In genomic region chr1:53639996-53640695, GRCh38 we compare ENCODE assay signal across 25 cellular contexts.
DNase-seq lines count a peak whose midpoint lies in the region; ATAC-seq and TF ChIP-seq lines count a peak whose summit lies in the region.
"Had no signal": no experiment of that assay in that cellular context is flagged by ENCODE, and none has a peak within 500 bp of the region (broad histone marks: within the 10 kb centered on the region; RNA-seq: fewer than 3 reads in every experiment).

No MANE protein-coding gene starts in this region.

- H3K9me3 Mint-ChIP-seq in neural progenitor cell (no peaks in the 10 kb centered on the region), type B pancreatic cell (no peaks in the 10 kb centered on the region), progenitor cell of endocrine pancreas (ENCODE audit: low read depth) (no peaks in the 10 kb centered on the region)
- H3K9me3 Mint-ChIP-seq: activated T-cell treated with anti-CD3 and anti-CD28 coated beads, Interleukin-2, amount 50 U/mL, for 24 hours; H9; memory B cell had no signal

- H3K27me3 ChIP-seq in right cardiac atrium (ENCODE audit: control insufficient read depth, insufficient read depth) (no peaks in the 10 kb centered on the region), RWPE2 (ENCODE audit: insufficient read depth, poor library complexity, severe bottlenecking) (no peaks in the 10 kb centered on the region), neural progenitor cell (no peaks in the 10 kb centered on the region)
- H3K27me3 ChIP-seq: BE2C, breast epithelium, neutrophil had no signal

- peaks cover 4% of the 10 kb centered on the region for H3K27me3 Mint-ChIP-seq in neural progenitor cell (ENCODE audit: insufficient read depth, low read depth)
- peaks cover 5% of the 10 kb centered on the region for H3K27me3 Mint-ChIP-seq in type B pancreatic cell
- peaks cover 8% of the 10 kb centered on the region for H3K27me3 Mint-ChIP-seq in progenitor cell of endocrine pancreas

- no peaks in the 10 kb centered on the region for H3F3A ChIP-seq in neural progenitor cell (ENCODE audit: low read depth)

- intact Hi-C loops in Right ventricle myocardium inferior (cut with DNase I) (no loop called here), right cardiac atrium (cut with DNase I) (loop anchor here in 1 of 4 donors (5.0 kb wide), 1 partner anchor 333 kb away; no protein-coding TSS in a partner anchor)

- no peaks in the 10 kb centered on the region for H3K79me2 ChIP-seq in neural progenitor cell (ENCODE audit: low read depth)

- peak; percentile 21 for DNase-seq in Right ventricle myocardium inferior (ENCODE audit: missing footprints)
- no peak for DNase-seq in right cardiac atrium
- DNase-seq in RWPE2 (ENCODE audit: low spot score) = peak; percentile 26
- no peak for DNase-seq in neural progenitor cell (ENCODE audit: low spot score)
- peak; percentile 57 for DNase-seq in type B pancreatic cell (ENCODE audit: extremely low spot score, unreplicated experiment)
- no peak for DNase-seq in progenitor cell of endocrine pancreas (ENCODE audit: low spot score, unreplicated experiment)
- DNase-seq in T-helper 2 cell = no peak
- DNase-seq: activated CD8-positive, alpha-beta memory T cell treated with anti-CD3 and anti-CD28 coated beads for 24 hours; activated naive CD4-positive, alpha-beta T cell; activated T-cell treated with anti-CD3 and anti-CD28 coated beads, Interleukin-2, amount 50 U/mL, for 24 hours; amniotic stem cell; BE2C; effector CD8-positive, alpha-beta T cell; H9; NCI-H1105 treated with DMSO at 0.1 percent for 48 hours; NCI-H2029; NCI-H2227 treated with DMSO at 0.1 percent for 48 hours; trophoblast cell had no signal

- no peak overlapping the region for H3K4me2 ChIP-seq in neural progenitor cell
- H3K4me2 ChIP-seq: smooth muscle cell had no signal

- no peak overlapping the region for H2AFZ ChIP-seq in neural progenitor cell (replicated peaks)

- H3K9ac ChIP-seq in neural progenitor cell = no peak overlapping the region

- H4K20me1 ChIP-seq in neural progenitor cell (ENCODE audit: low read depth) = no peaks in the 10 kb centered on the region

- H3K27ac ChIP-seq in right cardiac atrium (ENCODE audit: low read length) (no peak overlapping the region), RWPE2 (ENCODE audit: poor library complexity, severe bottlenecking) (peak overlapping the region; percentile 26), neural progenitor cell (no peak overlapping the region)
- H3K27ac ChIP-seq: breast epithelium, neutrophil, RWPE1, SK-N-MC had no signal

- TF ChIP-seq CTCF in RWPE2 (IDR thresholded peaks at IDR 0.05; ENCODE audit: poor library complexity, severe bottlenecking) (no peak), neural progenitor cell (IDR thresholded peaks at IDR 0.05) (no peak), type B pancreatic cell (conservative IDR thresholded peaks at IDR 0.05) (no peak), progenitor cell of endocrine pancreas (IDR thresholded peaks at IDR 0.05; ENCODE audit: unreplicated experiment) (no peak)

- no peaks in the 10 kb centered on the region for H3K36me3 ChIP-seq in RWPE2 (ENCODE audit: low read depth)
- H3K36me3 ChIP-seq in neural progenitor cell = no peaks in the 10 kb centered on the region
- H3K36me3 ChIP-seq: BE2C, breast epithelium, neutrophil had no signal

- H3K4me3 Mint-ChIP-seq in neural progenitor cell (no peak overlapping the region), type B pancreatic cell (no peak overlapping the region), progenitor cell of endocrine pancreas (ENCODE audit: low read depth) (no peak overlapping the region)
- H3K4me3 Mint-ChIP-seq: activated T-cell treated with anti-CD3 and anti-CD28 coated beads, Interleukin-2, amount 50 U/mL, for 24 hours; H9; memory B cell had no signal

- no peaks in the 10 kb centered on the region for H3K9me3 ChIP-seq in right cardiac atrium (ENCODE audit: control insufficient read depth, low read length)
- no peaks in the 10 kb centered on the region for H3K9me3 ChIP-seq in RWPE2 (ENCODE audit: severe bottlenecking)
- H3K9me3 ChIP-seq in neural progenitor cell (ENCODE audit: low read depth) = no peaks in the 10 kb centered on the region
- H3K9me3 ChIP-seq: BE2C, breast epithelium, neutrophil had no signal

- WGBS in right cardiac atrium = 81% methylated on average over 4 of the region's 4 CpGs

- H3K4me1 Mint-ChIP-seq in neural progenitor cell = peaks cover 24% of the 10 kb centered on the region
- H3K4me1 Mint-ChIP-seq in type B pancreatic cell (ENCODE audit: unreplicated experiment) = peaks cover 20% of the 10 kb centered on the region
- no peaks in the 10 kb centered on the region for H3K4me1 Mint-ChIP-seq in progenitor cell of endocrine pancreas (ENCODE audit: low read depth)
- H3K4me1 Mint-ChIP-seq: memory B cell had no signal

- no peak overlapping the region for H3K4me3 ChIP-seq in right cardiac atrium (ENCODE audit: low read length)
- H3K4me3 ChIP-seq in RWPE2 (ENCODE audit: severe bottlenecking) = no peak overlapping the region
- H3K4me3 ChIP-seq in neural progenitor cell = no peak overlapping the region
- H3K4me3 ChIP-seq: breast epithelium, SK-N-MC, smooth muscle cell had no signal

- ATAC-seq in Right ventricle myocardium inferior (no peak), right cardiac atrium (no peak), RWPE2 (ENCODE audit: low read depth) (no peak), GM21526 (IDR thresholded peaks at IDR 0.05; ENCODE audit: low FRiP score, unreplicated experiment) (no peak)

- H3K36me3 Mint-ChIP-seq in neural progenitor cell = no peaks in the 10 kb centered on the region
- no peaks in the 10 kb centered on the region for H3K36me3 Mint-ChIP-seq in type B pancreatic cell
- no peaks in the 10 kb centered on the region for H3K36me3 Mint-ChIP-seq in progenitor cell of endocrine pancreas (ENCODE audit: insufficient read depth)
- H3K36me3 Mint-ChIP-seq: memory B cell had no signal

- no peaks in the 10 kb centered on the region for H3K4me1 ChIP-seq in right cardiac atrium (ENCODE audit: control insufficient read depth, insufficient read depth, low read length)
- peaks cover 2% of the 10 kb centered on the region for H3K4me1 ChIP-seq in RWPE2 (ENCODE audit: insufficient read depth, poor library complexity, severe bottlenecking)
- H3K4me1 ChIP-seq in neural progenitor cell = no peaks in the 10 kb centered on the region
- H3K4me1 ChIP-seq: BE2C, breast epithelium had no signal

- peak overlapping the region; percentile 93 for H3K27ac Mint-ChIP-seq in neural progenitor cell
- no peak overlapping the region for H3K27ac Mint-ChIP-seq in type B pancreatic cell
- no peak overlapping the region for H3K27ac Mint-ChIP-seq in progenitor cell of endocrine pancreas
- H3K27ac Mint-ChIP-seq: activated T-cell treated with anti-CD3 and anti-CD28 coated beads, Interleukin-2, amount 50 U/mL, for 24 hours; memory B cell had no signal

Comparison
In these comparisons a context has a peak if more than half of its experiments do, and no peak if none do; other contexts are left out.
1. DNase-seq: peak in Right ventricle myocardium inferior (single experiment), RWPE2 (single experiment) and type B pancreatic cell (single experiment); none in right cardiac atrium (0 of 3), neural progenitor cell (single experiment), progenitor cell of endocrine pancreas (single experiment) and T-helper 2 cell (0 of 5).